ENCODE assay signal across 38 cellular contexts in the genomic region with DNA sequence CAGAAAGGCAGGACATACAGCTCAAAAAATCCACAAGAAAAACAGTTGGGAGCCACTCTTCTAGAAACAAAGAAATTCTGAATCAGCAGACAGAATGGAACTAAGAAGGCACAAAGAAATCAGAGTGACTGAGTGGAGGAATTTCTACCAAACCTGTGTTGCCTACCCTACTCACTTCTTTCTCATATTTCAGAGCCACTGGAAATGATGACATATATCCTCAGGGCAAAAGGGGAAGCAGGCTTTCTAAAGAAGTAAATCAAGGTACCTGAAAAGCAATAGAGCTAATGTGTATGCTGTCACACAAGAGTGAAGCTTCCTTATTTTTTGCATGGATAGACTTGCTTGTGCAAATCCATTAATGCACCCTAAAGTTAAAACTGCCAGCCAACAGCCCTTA.
"Had no signal": no experiment of that assay in that cellular context is flagged by ENCODE, and none has a peak within 500 bp of the region (broad histone marks: within the 10 kb centered on the region; RNA-seq: fewer than 3 reads in every experiment).

No MANE protein-coding gene starts in this region.

- ATAC-seq: activated CD8-positive, alpha-beta memory T cell treated with anti-CD3 and anti-CD28 coated beads, Interleukin-2, amount 10 ng/mL, durations not matched to agents 7 days and 5 days; activated T-helper 17 cell treated with anti-CD3 and anti-CD28 coated beads, Interleukin-2, amount 50 U/mL, for 72 hours; K562; PC-3 had no signal

- H3K27me3 ChIP-seq: ascending aorta, Peyer's patch, SJSA1 had no signal

- H3K4me1 Mint-ChIP-seq: activated B cell treated with CpG ODN at 0.5 μM for 24 hours; activated CD8-positive, alpha-beta memory T cell treated with anti-CD3 and anti-CD28 coated beads, Interleukin-2, amount 10 ng/mL, durations not matched to agents 7 days and 5 days; activated naive CD4-positive, alpha-beta T cell treated with anti-CD3 and anti-CD28 coated beads, Interleukin-2, amount 50 U/mL, for 24 hours; activated naive CD8-positive, alpha-beta T cell treated with anti-CD3 and anti-CD28 coated beads, Interleukin-2, amount 10 ng/mL, durations not matched to agents 7 days and 5 days; activated T-helper 17 cell treated with anti-CD3 and anti-CD28 coated beads, Interleukin-2, amount 50 U/mL, for 72 hours had no signal

- H3K4me3 Mint-ChIP-seq: activated B cell treated with CpG ODN at 0.5 μM for 24 hours; activated CD4-positive, alpha-beta memory T cell treated with anti-CD3 and anti-CD28 coated beads for 36 hours; activated CD8-positive, alpha-beta memory T cell treated with anti-CD3 and anti-CD28 coated beads, Interleukin-2, amount 10 ng/mL, durations not matched to agents 7 days and 5 days; activated naive CD4-positive, alpha-beta T cell treated with anti-CD3 and anti-CD28 coated beads, Interleukin-2, amount 50 U/mL, for 24 hours; activated naive CD8-positive, alpha-beta T cell treated with anti-CD3 and anti-CD28 coated beads, Interleukin-2, amount 10 ng/mL, durations not matched to agents 7 days and 5 days; activated T-helper 17 cell treated with anti-CD3 and anti-CD28 coated beads, Interleukin-2, amount 50 U/mL, for 72 hours had no signal

- H3K36me3 Mint-ChIP-seq: activated CD4-positive, alpha-beta memory T cell treated with anti-CD3 and anti-CD28 coated beads for 36 hours; activated CD8-positive, alpha-beta memory T cell treated with anti-CD3 and anti-CD28 coated beads, Interleukin-2, amount 10 ng/mL, durations not matched to agents 7 days and 5 days; activated naive CD4-positive, alpha-beta T cell treated with anti-CD3 and anti-CD28 coated beads, Interleukin-2, amount 50 U/mL, for 24 hours; activated naive CD8-positive, alpha-beta T cell treated with anti-CD3 and anti-CD28 coated beads, Interleukin-2, amount 10 ng/mL, durations not matched to agents 7 days and 5 days had no signal

- DNase-seq: activated B cell treated with CpG ODN at 0.5 μM for 24 hours; activated CD4-positive, alpha-beta memory T cell treated with anti-CD3 and anti-CD28 coated beads for 36 hours; activated CD4-positive, alpha-beta T cell treated with anti-CD3 and anti-CD28 coated beads for 4 hours; activated CD4-positive, alpha-beta T cell treated with anti-CD3 and anti-CD28 coated beads, Interleukin-2, amount 50 U/mL, for 1 hour; activated CD4-positive, CD25-positive, alpha-beta regulatory T cell treated with anti-CD3 and anti-CD28 coated beads, Interleukin-2, amount 50 U/mL, for 72 hours; activated CD8-positive, alpha-beta memory T cell treated with anti-CD3 and anti-CD28 coated beads for 24 hours; activated CD8-positive, alpha-beta memory T cell treated with anti-CD3 and anti-CD28 coated beads, Interleukin-2, amount 10 ng/mL, durations not matched to agents 7 days and 5 days; activated CD8-positive, alpha-beta memory T cell treated with anti-CD3 and anti-CD28 coated beads, Interleukin-2, amount 50 U/mL, for 48 hours; activated effector memory CD4-positive, alpha-beta T cell treated with anti-CD3 and anti-CD28 coated beads, Interleukin-2, amount 50 U/mL, for 16 hours; activated naive CD4-positive, alpha-beta T cell; activated naive CD8-positive, alpha-beta T cell treated with anti-CD3 and anti-CD28 coated beads, Interleukin-2, amount 10 ng/mL, durations not matched to agents 7 days and 5 days; activated T-cell treated with anti-CD3 and anti-CD28 coated beads, Interleukin-2, amount 50 U/mL, for 48 hours; amygdala; MV-4-11; NCI-H1092 treated with DMSO at 0.1 percent for 48 hours; NCI-H1417; NCI-H146; NCI-H187; NCI-H2029 treated with DMSO at 0.1 percent for 48 hours; NCI-H2107; NCI-H226; NCI-H446 treated with DMSO at 0.1 percent for 48 hours; NCI-H524; PC-3; Peyer's patch; RPMI8226; SHP77 treated with DMSO at 0.1 percent for 48 hours; SK-N-SH; SW 1271; T-helper 1 cell; T-helper 2 cell; T-helper 9 cell had no signal

- H3K27ac ChIP-seq: ascending aorta, Peyer's patch, SJSA1, VCaP had no signal

- H3K36me3 ChIP-seq: ascending aorta, Peyer's patch, SJSA1 had no signal

- H3K4me2 ChIP-seq: SK-N-SH had no signal

- H3K4me3 ChIP-seq: ascending aorta, K562, Peyer's patch, SJSA1 had no signal

- H3K27me3 Mint-ChIP-seq: activated B cell treated with CpG ODN at 0.5 μM for 24 hours; activated CD4-positive, alpha-beta memory T cell treated with anti-CD3 and anti-CD28 coated beads for 36 hours; activated CD8-positive, alpha-beta memory T cell treated with anti-CD3 and anti-CD28 coated beads, Interleukin-2, amount 10 ng/mL, durations not matched to agents 7 days and 5 days; activated naive CD4-positive, alpha-beta T cell treated with anti-CD3 and anti-CD28 coated beads, Interleukin-2, amount 50 U/mL, for 24 hours; activated naive CD8-positive, alpha-beta T cell treated with anti-CD3 and anti-CD28 coated beads, Interleukin-2, amount 10 ng/mL, durations not matched to agents 7 days and 5 days had no signal

- H3K9me3 ChIP-seq: ascending aorta, Peyer's patch, SJSA1, SK-N-SH had no signal

- H3K9ac ChIP-seq: SK-N-SH had no signal

- H3K9me3 Mint-ChIP-seq: activated CD4-positive, alpha-beta memory T cell treated with anti-CD3 and anti-CD28 coated beads for 36 hours; activated naive CD8-positive, alpha-beta T cell treated with anti-CD3 and anti-CD28 coated beads, Interleukin-2, amount 10 ng/mL, durations not matched to agents 7 days and 5 days had no signal

- H3K9me2 ChIP-seq: SK-N-SH had no signal

- H3K27ac Mint-ChIP-seq: activated B cell treated with CpG ODN at 0.5 μM for 24 hours; activated CD4-positive, alpha-beta memory T cell treated with anti-CD3 and anti-CD28 coated beads for 36 hours; activated CD8-positive, alpha-beta memory T cell treated with anti-CD3 and anti-CD28 coated beads, Interleukin-2, amount 10 ng/mL, durations not matched to agents 7 days and 5 days; activated naive CD4-positive, alpha-beta T cell treated with anti-CD3 and anti-CD28 coated beads, Interleukin-2, amount 50 U/mL, for 24 hours; activated naive CD8-positive, alpha-beta T cell treated with anti-CD3 and anti-CD28 coated beads, Interleukin-2, amount 10 ng/mL, durations not matched to agents 7 days and 5 days; activated T-helper 17 cell treated with anti-CD3 and anti-CD28 coated beads, Interleukin-2, amount 50 U/mL, for 72 hours had no signal

- FAIRE-seq: K562 had no signal

- H3K4me1 ChIP-seq: ascending aorta, Peyer's patch, SJSA1 had no signal
